In genomic region chr2:120568089-120568974, GRCh38 we compare ENCODE assay signal across 17 cellular contexts.
DNase-seq lines count a peak whose midpoint lies in the region; ATAC-seq, FAIRE-seq and TF ChIP-seq lines count a peak whose summit lies in the region.
"Had no signal": no experiment of that assay in that cellular context is flagged by ENCODE, and none has a peak within 500 bp of the region (broad histone marks: within the 10 kb centered on the region; RNA-seq: fewer than 3 reads in every experiment).

No MANE protein-coding gene starts in this region.

- DNase-seq in left ventricle myocardium inferior (no peak), cardiac septum (ENCODE audit: low spot score) (no peak), bronchial epithelial cell (ENCODE audit: low read depth) (no peak), thyroid gland (peak; percentile 59 to 65), NCI-H187 (lab: John Stamatoyannopoulos, UW) (no peak), GM12892 (ENCODE audit: insufficient read length) (no peak)
- DNase-seq: H9, NCI-H1417 treated with DMSO at 0.1 percent for 48 hours, NCI-H2029, NCI-H510A treated with DMSO at 0.1 percent for 48 hours, SHP77 treated with DMSO at 0.1 percent for 48 hours had no signal

- intact Hi-C loops in left ventricle myocardium inferior (cut with micrococcal nuclease) (no loop called here), cardiac septum (cut with DNase I) (loop anchor here (5.0 kb wide), 1 partner anchor 109 kb away; no protein-coding TSS in a partner anchor), thyroid gland (cut with DNase I) (no loop called here)

- H3K9me3 ChIP-seq in left ventricle myocardium inferior (replicated peaks) (no peaks in the 10 kb centered on the region), thyroid gland (no peaks in the 10 kb centered on the region)
- H3K9me3 ChIP-seq: A549 had no signal

- H3K36me3 ChIP-seq in left ventricle myocardium inferior, result no peaks in the 10 kb centered on the region
- H3K36me3 ChIP-seq in bronchial epithelial cell (ENCODE audit: control insufficient read depth, insufficient read depth, low read length), result no peaks in the 10 kb centered on the region
- no peaks in the 10 kb centered on the region for H3K36me3 ChIP-seq in thyroid gland

- H3K4me3 ChIP-seq in left ventricle myocardium inferior, result no peak overlapping the region
- no peak overlapping the region for H3K4me3 ChIP-seq in bronchial epithelial cell (ENCODE audit: low read depth, low read length)
- H3K4me3 ChIP-seq in thyroid gland (replicated peaks in 1 of 3), result no peak overlapping the region
- H3K4me3 ChIP-seq: A549 had no signal

- ATAC-seq in GM18505 (IDR thresholded peaks at IDR 0.05; ENCODE audit: unreplicated experiment), result no peak
- ATAC-seq: A549, Panc1 had no signal

- peak; percentile 73 for FAIRE-seq in bronchial epithelial cell (lab: Jason Lieb, UNC)
- FAIRE-seq in GM12892 (lab: Jason Lieb, UNC), result no peak
- FAIRE-seq: A549, HTR-8/SVneo had no signal

- TF ChIP-seq CTCF in left ventricle myocardium inferior (IDR thresholded peaks at IDR 0.05; ENCODE audit: borderline replicate concordance) (no peak), bronchial epithelial cell (IDR thresholded peaks at IDR 0.05; ENCODE audit: insufficient read depth, low read length, severe bottlenecking) (no peak), thyroid gland (IDR thresholded peaks at IDR 0.05) (no peak)

- peak overlapping the region; percentile 87 for H3K27ac ChIP-seq in left ventricle myocardium inferior (replicated peaks)
- H3K27ac ChIP-seq in thyroid gland, result peak overlapping the region in 2 of 3 donors; percentile 4 to 12
- H3K27ac ChIP-seq: A549, HL-60 had no signal

- H3K27me3 ChIP-seq in left ventricle myocardium inferior (ENCODE audit: low read depth) (no peaks in the 10 kb centered on the region), bronchial epithelial cell (ENCODE audit: control insufficient read depth, insufficient read depth, low read length) (no peaks in the 10 kb centered on the region), thyroid gland (no peaks in the 10 kb centered on the region)

- TF ChIP-seq EP300 in Ishikawa (IDR thresholded peaks at IDR 0.05; ENCODE audit: borderline replicate concordance), result no peak

- TF ChIP-seq RAD21 in Ishikawa (IDR thresholded peaks at IDR 0.05; ENCODE audit: low read depth), result no peak

- H3K4me1 ChIP-seq in left ventricle myocardium inferior (peaks cover 53% of the 10 kb centered on the region), thyroid gland (peaks cover 22 to 36% of the 10 kb centered on the region in 2 donors)

- 43 to 57% methylated on average over 8 to 10 of the region's 10 CpGs for WGBS in thyroid gland, 2 donors

- no peak for TF ChIP-seq POLR2A in thyroid gland (IDR thresholded peaks at IDR 0.05)
- TF ChIP-seq POLR2A in GM18505 (IDR thresholded peaks at IDR 0.05; ENCODE audit: borderline replicate concordance, extremely low read depth, insufficient read depth, insufficient read length), result no peak
- TF ChIP-seq POLR2A in GM12892 (IDR thresholded peaks at IDR 0.05; ENCODE audit: low read depth, low read length), result no peak

TF ChIP-seq in Ishikawa, 13 proteins besides CTCF, POLR2A, EP300 and RAD21:
- TF ChIP-seq CEBPB (IDR thresholded peaks at IDR 0.05) (no peak), CREB1 (IDR thresholded peaks at IDR 0.05; ENCODE audit: low read depth) (no peak), TAF1 (IDR thresholded peaks at IDR 0.05; ENCODE audit: low read depth) (no peak), YY1 (IDR thresholded peaks at IDR 0.05; ENCODE audit: low read depth) (no peak), TCF12 (IDR thresholded peaks at IDR 0.05; ENCODE audit: low read depth) (no peak), ZBTB7A (IDR thresholded peaks at IDR 0.05; ENCODE audit: low read depth) (no peak), EGR1 (IDR thresholded peaks at IDR 0.05) (no peak), TEAD4 (IDR thresholded peaks at IDR 0.05) (peak; percentile 17; the same call in 1 of the 2 replicates), FOXM1 (IDR thresholded peaks at IDR 0.05; ENCODE audit: borderline replicate concordance, low read depth) (no peak), NFIC (IDR thresholded peaks at IDR 0.05) (0 out of 2 replicates have a peak, but pooled peaks have one; percentile 23), USF1 (IDR thresholded peaks at IDR 0.05) (no peak)
- TF ChIP-seq, protein P1, sequence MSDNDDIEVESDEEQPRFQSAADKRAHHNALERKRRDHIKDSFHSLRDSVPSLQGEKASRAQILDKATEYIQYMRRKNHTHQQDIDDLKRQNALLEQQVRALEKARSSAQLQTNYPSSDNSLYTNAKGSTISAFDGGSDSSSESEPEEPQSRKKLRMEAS (IDR thresholded peaks at IDR 0.05), result no peak
- TF ChIP-seq, protein P2, sequence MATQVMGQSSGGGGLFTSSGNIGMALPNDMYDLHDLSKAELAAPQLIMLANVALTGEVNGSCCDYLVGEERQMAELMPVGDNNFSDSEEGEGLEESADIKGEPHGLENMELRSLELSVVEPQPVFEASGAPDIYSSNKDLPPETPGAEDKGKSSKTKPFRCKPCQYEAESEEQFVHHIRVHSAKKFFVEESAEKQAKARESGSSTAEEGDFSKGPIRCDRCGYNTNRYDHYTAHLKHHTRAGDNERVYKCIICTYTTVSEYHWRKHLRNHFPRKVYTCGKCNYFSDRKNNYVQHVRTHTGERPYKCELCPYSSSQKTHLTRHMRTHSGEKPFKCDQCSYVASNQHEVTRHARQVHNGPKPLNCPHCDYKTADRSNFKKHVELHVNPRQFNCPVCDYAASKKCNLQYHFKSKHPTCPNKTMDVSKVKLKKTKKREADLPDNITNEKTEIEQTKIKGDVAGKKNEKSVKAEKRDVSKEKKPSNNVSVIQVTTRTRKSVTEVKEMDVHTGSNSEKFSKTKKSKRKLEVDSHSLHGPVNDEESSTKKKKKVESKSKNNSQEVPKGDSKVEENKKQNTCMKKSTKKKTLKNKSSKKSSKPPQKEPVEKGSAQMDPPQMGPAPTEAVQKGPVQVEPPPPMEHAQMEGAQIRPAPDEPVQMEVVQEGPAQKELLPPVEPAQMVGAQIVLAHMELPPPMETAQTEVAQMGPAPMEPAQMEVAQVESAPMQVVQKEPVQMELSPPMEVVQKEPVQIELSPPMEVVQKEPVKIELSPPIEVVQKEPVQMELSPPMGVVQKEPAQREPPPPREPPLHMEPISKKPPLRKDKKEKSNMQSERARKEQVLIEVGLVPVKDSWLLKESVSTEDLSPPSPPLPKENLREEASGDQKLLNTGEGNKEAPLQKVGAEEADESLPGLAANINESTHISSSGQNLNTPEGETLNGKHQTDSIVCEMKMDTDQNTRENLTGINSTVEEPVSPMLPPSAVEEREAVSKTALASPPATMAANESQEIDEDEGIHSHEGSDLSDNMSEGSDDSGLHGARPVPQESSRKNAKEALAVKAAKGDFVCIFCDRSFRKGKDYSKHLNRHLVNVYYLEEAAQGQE (IDR thresholded peaks at IDR 0.05; ENCODE audit: low read depth), result peak; percentile 83

Comparison
In these comparisons a context has a peak if more than half of its experiments do, and no peak if none do; other contexts are left out.
1. DNase-seq: peak in thyroid gland (2 of 2); none in left ventricle myocardium inferior (single experiment), cardiac septum (single experiment), bronchial epithelial cell (single experiment), NCI-H187 (0 of 2) and GM12892 (single experiment).